ENCODE assay signal across 1 cellular context in genomic region chr14:64919618-64920017, GRCh38.
TF ChIP-seq lines count a peak whose summit lies in the region.

No MANE protein-coding gene starts in this region.

TF ChIP-seq in Ishikawa, 13 proteins besides CTCF, POLR2A, EP300 and RAD21 (continued from another document):
- TF ChIP-seq TAF1 (IDR thresholded peaks at IDR 0.05; ENCODE audit: low read depth) (no peak), ZBTB7A (IDR thresholded peaks at IDR 0.05; ENCODE audit: low read depth) (no peak), CREB1 (IDR thresholded peaks at IDR 0.05; ENCODE audit: low read depth) (no peak)
- TF ChIP-seq, protein P1, sequence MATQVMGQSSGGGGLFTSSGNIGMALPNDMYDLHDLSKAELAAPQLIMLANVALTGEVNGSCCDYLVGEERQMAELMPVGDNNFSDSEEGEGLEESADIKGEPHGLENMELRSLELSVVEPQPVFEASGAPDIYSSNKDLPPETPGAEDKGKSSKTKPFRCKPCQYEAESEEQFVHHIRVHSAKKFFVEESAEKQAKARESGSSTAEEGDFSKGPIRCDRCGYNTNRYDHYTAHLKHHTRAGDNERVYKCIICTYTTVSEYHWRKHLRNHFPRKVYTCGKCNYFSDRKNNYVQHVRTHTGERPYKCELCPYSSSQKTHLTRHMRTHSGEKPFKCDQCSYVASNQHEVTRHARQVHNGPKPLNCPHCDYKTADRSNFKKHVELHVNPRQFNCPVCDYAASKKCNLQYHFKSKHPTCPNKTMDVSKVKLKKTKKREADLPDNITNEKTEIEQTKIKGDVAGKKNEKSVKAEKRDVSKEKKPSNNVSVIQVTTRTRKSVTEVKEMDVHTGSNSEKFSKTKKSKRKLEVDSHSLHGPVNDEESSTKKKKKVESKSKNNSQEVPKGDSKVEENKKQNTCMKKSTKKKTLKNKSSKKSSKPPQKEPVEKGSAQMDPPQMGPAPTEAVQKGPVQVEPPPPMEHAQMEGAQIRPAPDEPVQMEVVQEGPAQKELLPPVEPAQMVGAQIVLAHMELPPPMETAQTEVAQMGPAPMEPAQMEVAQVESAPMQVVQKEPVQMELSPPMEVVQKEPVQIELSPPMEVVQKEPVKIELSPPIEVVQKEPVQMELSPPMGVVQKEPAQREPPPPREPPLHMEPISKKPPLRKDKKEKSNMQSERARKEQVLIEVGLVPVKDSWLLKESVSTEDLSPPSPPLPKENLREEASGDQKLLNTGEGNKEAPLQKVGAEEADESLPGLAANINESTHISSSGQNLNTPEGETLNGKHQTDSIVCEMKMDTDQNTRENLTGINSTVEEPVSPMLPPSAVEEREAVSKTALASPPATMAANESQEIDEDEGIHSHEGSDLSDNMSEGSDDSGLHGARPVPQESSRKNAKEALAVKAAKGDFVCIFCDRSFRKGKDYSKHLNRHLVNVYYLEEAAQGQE (IDR thresholded peaks at IDR 0.05; ENCODE audit: low read depth), result no peak
